In the genomic region with DNA sequence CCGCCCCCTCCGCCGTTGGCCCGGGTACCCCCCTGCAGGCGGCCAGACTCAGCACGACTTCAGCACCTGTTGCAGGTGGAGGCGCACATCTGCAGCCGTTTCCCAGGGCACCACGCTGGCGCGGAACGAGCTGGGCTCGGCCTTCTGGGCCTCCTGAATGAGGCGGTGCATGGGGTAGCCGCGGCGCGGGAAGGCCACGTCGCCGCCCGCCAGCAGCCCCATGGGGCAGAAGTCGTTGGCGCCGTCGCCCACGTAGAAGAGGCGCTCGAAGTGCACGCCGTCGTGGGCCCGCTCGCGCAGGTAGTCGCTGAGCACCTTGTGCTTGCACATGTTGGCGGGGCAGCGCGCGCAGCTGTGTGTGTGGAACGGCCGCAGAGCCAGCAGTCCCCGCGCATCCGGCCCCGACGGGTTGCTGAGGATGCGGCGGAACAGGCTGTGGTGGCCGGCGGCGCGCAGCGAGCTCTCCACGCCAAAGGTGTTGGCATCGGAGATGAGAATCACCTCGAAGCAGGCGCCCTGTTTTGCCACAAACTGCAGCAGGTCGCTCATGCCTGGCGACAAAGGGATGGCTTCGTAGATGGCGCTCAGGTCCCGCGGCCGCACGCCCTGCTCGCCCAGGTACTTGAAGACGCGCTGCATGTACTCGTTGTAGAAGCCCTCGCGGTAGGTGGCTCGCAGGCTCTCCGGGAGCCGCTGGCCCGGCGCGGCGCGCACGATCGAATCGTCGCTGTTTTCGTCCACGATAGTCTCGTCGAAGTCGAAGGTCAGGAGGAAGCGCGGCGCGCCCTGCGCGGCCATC, we compare ENCODE assay signal across 8 cellular contexts. TPM values are rescaled to one million over a fixed set of nuclear protein-coding genes. Genes with fewer than 3 reads are reported as not detected.
A peak's percentile ranks its signal among the peaks of the same experiment; 100 is the strongest.
DNase-seq lines count a peak whose midpoint lies in the region; ATAC-seq and TF ChIP-seq lines count a peak whose summit lies in the region.

No MANE protein-coding gene starts in this region.

- DNase-seq in GM12864 (ENCODE audit: low read depth) (no peak), mammary epithelial cell (no peak), UCSD-AML1 (lab: John Stamatoyannopoulos, UW; ENCODE audit: unreplicated experiment) (no peak), SHP77 (lab: John Stamatoyannopoulos, UW) (no peak), C1 segment of cervical spinal cord (lab: John Stamatoyannopoulos, UW) (no peak)

- peaks cover 9% of the 10 kb centered on the region for H3K4me1 ChIP-seq in mammary epithelial cell (ENCODE audit: insufficient read depth, low read length)
- H3K4me1 ChIP-seq in mucosa of rectum (ENCODE audit: control insufficient read depth in 2 of 2, insufficient read depth in 2 of 2, low read length in 2 of 2), result peaks cover 15 to 16% of the 10 kb centered on the region in 2 donors

- no peak for TF ChIP-seq CTCF in GM12864 (IDR thresholded peaks at IDR 0.05; ENCODE audit: low read depth, low read length, missing control alignments)
- no peak for TF ChIP-seq CTCF in mammary epithelial cell (conservative IDR thresholded peaks at IDR 0.05 in 1 of 2, IDR thresholded peaks at IDR 0.05 in 1 of 2; ENCODE audit: extremely low read depth in 1 of 2, insufficient read depth in 1 of 2, low read depth in 1 of 2, low read length in 2 of 2)

- peaks cover 18% of the 10 kb centered on the region for H3K27me3 ChIP-seq in mammary epithelial cell (ENCODE audit: insufficient read depth, low read length)
- peaks cover 39 to 42% of the 10 kb centered on the region in 2 donors for H3K27me3 ChIP-seq in mucosa of rectum (ENCODE audit: control insufficient read depth in 2 of 2, insufficient read depth in 2 of 2, low read length in 2 of 2)

- no peak overlapping the region for H3K9ac ChIP-seq in mammary epithelial cell (ENCODE audit: insufficient read depth, low read length)
- no peak overlapping the region for H3K9ac ChIP-seq in mucosa of rectum (ENCODE audit: low read depth in 1 of 2, low read length in 2 of 2)

- in situ Hi-C loops in mammary epithelial cell (cut with MboI; ENCODE audit: low sequenced_read_pairs in 2 of 2), result no loop called here

- CTCF ChIA-PET in mammary epithelial cell (lab: Charles Lee; ENCODE audit: low non-redundant PET), result no interaction called here

- intact Hi-C loops in mammary epithelial cell (cut with micrococcal nuclease), result no loop called here

- whole genome bisulfite sequencing in mammary epithelial cell (ENCODE audit: low coverage, missing lambda C conversion rate), result 12% methylated on average over 39 of the region's 95 CpGs

- dilution Hi-C loops in mammary epithelial cell (cut with HindIII; ENCODE audit: low sequenced_read_pairs), result no loop called here

- no TSS peak for BruUV-seq in mammary epithelial cell (replicated peaks; lab: Mats Ljungman, UMichigan)

- no peaks in the 10 kb centered on the region for H3K79me2 ChIP-seq in mammary epithelial cell (ENCODE audit: insufficient read depth, low read length)

- ATAC-seq in GM18498 (IDR thresholded peaks at IDR 0.05; ENCODE audit: unreplicated experiment), result no peak

- peak overlapping the region; percentile 56 for H3K4me2 ChIP-seq in mammary epithelial cell (ENCODE audit: insufficient read depth, low read depth, low read length)

- no peaks in the 10 kb centered on the region for H3K36me3 ChIP-seq in mammary epithelial cell (ENCODE audit: insufficient read depth, low read length)
- no peaks in the 10 kb centered on the region for H3K36me3 ChIP-seq in mucosa of rectum (ENCODE audit: control insufficient read depth in 2 of 2, insufficient read depth in 2 of 2, low read length in 2 of 2)

- H4K20me1 ChIP-seq in mammary epithelial cell (ENCODE audit: insufficient read depth, low read length), result no peaks in the 10 kb centered on the region

- TF ChIP-seq POLR2A in Raji (IDR thresholded peaks at IDR 0.05; ENCODE audit: insufficient read depth, low read depth, low read length), result 0 out of 2 replicates have a peak, but pooled peaks have one; percentile 27

- H3K9me3 ChIP-seq in mammary epithelial cell (replicated peaks; ENCODE audit: insufficient read depth, low read length) (no peaks in the 10 kb centered on the region), mucosa of rectum (ENCODE audit: control insufficient read depth in 2 of 2, low read length in 2 of 2) (no peaks in the 10 kb centered on the region)

- H3K4me3 ChIP-seq in GM12864 (ENCODE audit: low read depth, low read length) (peak overlapping the region; percentile 6; the same call in 1 of the 2 replicates), mammary epithelial cell (replicated peaks in 1 of 3; ENCODE audit: insufficient read depth in 1 of 3, low read depth in 2 of 3, low read length in 3 of 3) (peak overlapping the region in 1 of 3 experiments; percentile 11), mucosa of rectum (ENCODE audit: low read length in 2 of 2) (peak overlapping the region; percentile 27 to 52)

- peak overlapping the region; percentile 45 for H2AFZ ChIP-seq in mammary epithelial cell (ENCODE audit: low read depth, low read length)

- H3K27ac ChIP-seq in mammary epithelial cell (ENCODE audit: insufficient read depth, low read depth, low read length) (no peak overlapping the region), mucosa of rectum (ENCODE audit: low read depth in 2 of 2, low read length in 2 of 2) (no peak overlapping the region)

RNA-seq across cellular contexts. Expression of gene PHOSPHO1, which starts 6.2 kb away (rescaled TPM):
- total RNA-seq in mammary epithelial cell, result under 1 TPM in 1 of 2 donors, not detected in 1; 0.56 TPM
- 0.09 TPM for polyA plus RNA-seq in mammary epithelial cell
- polyA minus RNA-seq in mammary epithelial cell, result not detected

RNA-seq across cellular contexts. Expression of gene ABI3, which starts 13.9 kb away (rescaled TPM):
- not detected for total RNA-seq in mammary epithelial cell
- not detected for polyA plus RNA-seq in mammary epithelial cell
- not detected for polyA minus RNA-seq in mammary epithelial cell

RNA-seq across cellular contexts. Expression of gene GNGT2, which starts 14.0 kb away (rescaled TPM):
- total RNA-seq in mammary epithelial cell, result not detected
- polyA plus RNA-seq in mammary epithelial cell, result not detected
- not detected for polyA minus RNA-seq in mammary epithelial cell
